In the genomic region with DNA sequence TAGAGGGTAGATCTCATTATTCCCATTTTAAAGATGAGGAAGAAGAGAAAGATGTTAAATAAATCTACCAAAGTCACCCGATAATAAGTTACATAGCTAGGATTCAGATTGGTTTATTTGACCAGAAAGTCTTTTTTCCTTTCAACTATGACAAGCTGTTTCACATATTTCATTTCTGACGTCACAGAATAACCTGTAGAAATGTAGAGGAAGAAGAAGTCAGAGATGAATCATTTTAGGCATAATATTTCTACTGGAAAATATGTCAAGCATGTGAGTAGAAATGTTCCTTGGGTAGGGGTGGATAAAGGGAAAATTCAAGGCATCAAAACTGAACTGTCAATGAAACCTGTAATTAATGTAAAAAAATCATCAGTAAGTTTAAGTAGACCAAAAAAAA, we compare ENCODE assay signal across 18 cellular contexts.
"Had no signal": no experiment of that assay in that cellular context is flagged by ENCODE, and none has a peak within 500 bp of the region (broad histone marks: within the 10 kb centered on the region; RNA-seq: fewer than 3 reads in every experiment).

No MANE protein-coding gene starts in this region.

- H3K36me3 Mint-ChIP-seq: WTC11 had no signal

- H3K27ac ChIP-seq: left lung had no signal

- H3K9me3 Mint-ChIP-seq: activated T-helper 1 cell treated with anti-CD3 and anti-CD28 coated beads, Interleukin-12 subunit alpha, Interleukin-12 subunit beta, Interleukin-2, Interleukin-4 antibody, amounts not matched to agents 30 ng/mL and 10 ng/mL and 1 ng/mL, durations not matched to agents 14 hours and 24 hours and 36 hours; endodermal cell; nephron; T-helper 1 cell treated with Interleukin-12 subunit alpha and Interleukin-12 subunit beta and Interleukin-4 antibody, amounts not matched to agents 30 μg/mL and 1 μg/mL, for 36 hours; WTC11 had no signal

- H3K4me3 Mint-ChIP-seq: activated CD8-positive, alpha-beta T cell treated with anti-CD3 and anti-CD28 coated beads, Interleukin-2, amount 10 ng/mL, durations not matched to agents 7 days and 5 days; activated T-helper 1 cell treated with anti-CD3 and anti-CD28 coated beads, Interleukin-12 subunit alpha, Interleukin-12 subunit beta, Interleukin-2, Interleukin-4 antibody, amounts not matched to agents 30 ng/mL and 10 ng/mL and 1 ng/mL, durations not matched to agents 14 hours and 24 hours and 36 hours; endodermal cell; nephron; stimulated activated naive CD8-positive, alpha-beta T cell treated with anti-CD3 and anti-CD28 coated beads, Interleukin-15, Interleukin-2, amounts not matched to agents 100 ng/mL and 50 ng/mL, for 24 hours; T-helper 1 cell treated with Interleukin-12 subunit alpha and Interleukin-12 subunit beta and Interleukin-4 antibody, amounts not matched to agents 30 μg/mL and 1 μg/mL, for 36 hours; WTC11 had no signal

- H3K27me3 Mint-ChIP-seq: stimulated activated naive CD8-positive, alpha-beta T cell treated with anti-CD3 and anti-CD28 coated beads, Interleukin-15, Interleukin-2, amounts not matched to agents 100 ng/mL and 50 ng/mL, for 24 hours had no signal

- ATAC-seq: activated CD8-positive, alpha-beta T cell treated with anti-CD3 and anti-CD28 coated beads, Interleukin-2, amount 10 ng/mL, durations not matched to agents 7 days and 5 days; esophagus mucosa; left lung; WTC11 had no signal

- DNase-seq: activated CD4-positive, alpha-beta T cell treated with anti-CD3 and anti-CD28 coated beads for 48 hours; activated CD8-positive, alpha-beta memory T cell treated with anti-CD3 and anti-CD28 coated beads, Interleukin-2, amount 50 U/mL, for 48 hours; activated CD8-positive, alpha-beta T cell treated with anti-CD3 and anti-CD28 coated beads, Interleukin-2, amount 10 ng/mL, durations not matched to agents 7 days and 5 days; activated naive CD4-positive, alpha-beta T cell; dermis blood vessel endothelial cell; endodermal cell; foreskin fibroblast; head of caudate nucleus; left lung; mesendoderm; stimulated activated CD4-positive, alpha-beta T cell treated with anti-CD3 and anti-CD28 coated beads, Interleukin-4, amount 100 ng/mL, for 1 hour; stimulated activated CD8-positive, alpha-beta memory T cell treated with anti-CD3 and anti-CD28 coated beads, Interleukin-4, amount 100 ng/mL, for 48 hours had no signal

- H3K4me1 Mint-ChIP-seq: nephron had no signal
